8 cellular contexts compared by ENCODE assay signal in genomic region chr5:126600631-126601511, GRCh38. TPM values are rescaled to one million over a fixed set of nuclear protein-coding genes. Genes with fewer than 3 reads are reported as not detected.
DNase-seq lines count a peak whose midpoint lies in the region; ATAC-seq, FAIRE-seq and TF ChIP-seq lines count a peak whose summit lies in the region.

Gene PHAX (plus strand): TSS chr5:126600947. CDS start chr5:126600963, 16 bp downstream.

- peaks cover 8% of the 10 kb centered on the region for H3K36me3 Mint-ChIP-seq in activated naive CD4-positive, alpha-beta T cell treated with anti-CD3 and anti-CD28 coated beads, Interleukin-2, amount 50 U/mL, for 24 hours
- H3K36me3 Mint-ChIP-seq in glutamatergic neuron (ENCODE audit: unreplicated experiment): no peaks in the 10 kb centered on the region

- in situ Hi-C loops in G401 (cut with HindIII; ENCODE audit: low sequenced_read_pairs): no loop called here
- in situ Hi-C loops in GM23248 (cut with MboI): no loop called here

- H3F3A ChIP-seq in GM23248 (ENCODE audit: insufficient read depth) (peaks cover 9% of the 10 kb centered on the region; the same call in 1 of the 2 replicates), SK-N-SH (replicated peaks; ENCODE audit: insufficient read depth) (no peaks in the 10 kb centered on the region)

- FAIRE-seq in pancreas (lab: Jason Lieb, UNC): no peak

- CTCF ChIA-PET in SK-N-SH (lab: Yijun Ruan, JAX): interaction anchor here (0.6 to 3.0 kb wide), 34 partner anchors 8 to 1024 kb away, joined by 3 to 28 read pairs (median 4); no protein-coding TSS in a partner anchor

- H2AFZ ChIP-seq in GM23248 (peak within 1 kb of the TSS; percentile 97), SK-N-SH (ENCODE audit: low read depth) (peak within 1 kb of the TSS; percentile 96)

- H3K4me2 ChIP-seq in GM23248 (ENCODE audit: unreplicated experiment): peak within 1 kb of the TSS; percentile 90
- peak within 1 kb of the TSS; percentile 94 for H3K4me2 ChIP-seq in SK-N-SH

- peaks cover 14% of the 10 kb centered on the region; the same call in 1 of the 2 replicates for H3K36me3 ChIP-seq in GM23248 (ENCODE audit: low read depth)
- H3K36me3 ChIP-seq in SK-N-SH (replicated peaks in 1 of 2; ENCODE audit: control insufficient read depth in 1 of 2, insufficient read depth in 2 of 2, low read length in 1 of 2): peaks cover 17 to 28% of the 10 kb centered on the region in 2 experiments
- H3K36me3 ChIP-seq in pancreas: peaks cover 0 to 7% (median 5%) of the 10 kb centered on the region in 3 donors
- H3K36me3 ChIP-seq in tibial artery: peaks cover 6 to 25% (median 24%) of the 10 kb centered on the region in 3 donors

- no peaks in the 10 kb centered on the region for H3K27me3 ChIP-seq in GM23248 (replicated peaks; ENCODE audit: insufficient read depth)
- no peaks in the 10 kb centered on the region for H3K27me3 ChIP-seq in SK-N-SH (ENCODE audit: insufficient read depth)
- no peaks in the 10 kb centered on the region for H3K27me3 ChIP-seq in pancreas
- no peaks in the 10 kb centered on the region for H3K27me3 ChIP-seq in tibial artery

- H3K9me3 ChIP-seq in GM23248 (ENCODE audit: low read depth) (no peaks in the 10 kb centered on the region), SK-N-SH (no peaks in the 10 kb centered on the region), pancreas (no peaks in the 10 kb centered on the region), tibial artery (no peaks in the 10 kb centered on the region)

- peaks cover 9% of the 10 kb centered on the region for H3K4me1 ChIP-seq in GM23248 (ENCODE audit: insufficient read depth)
- H3K4me1 ChIP-seq in SK-N-SH (ENCODE audit: control insufficient read depth in 1 of 2, insufficient read depth in 2 of 2, low read depth in 1 of 2, low read length in 1 of 2): peaks cover 6 to 8% of the 10 kb centered on the region in 2 experiments; a peak in 2 of 4 replicates
- H3K4me1 ChIP-seq in pancreas: peaks cover 9% of the 10 kb centered on the region in 3 donors
- peaks cover 0 to 44% (median 24%) of the 10 kb centered on the region in 4 donors for H3K4me1 ChIP-seq in tibial artery

- peak; percentile 74 for TF ChIP-seq CTCF in SK-N-SH (IDR thresholded peaks at IDR 0.05)
- TF ChIP-seq CTCF in glutamatergic neuron (IDR thresholded peaks at IDR 0.05; ENCODE audit: partially characterized antibody, unreplicated experiment): no peak
- peak; percentile 48 to 80 (median 56) for TF ChIP-seq CTCF in pancreas (IDR thresholded peaks at IDR 0.05)
- TF ChIP-seq CTCF in tibial artery (IDR thresholded peaks at IDR 0.05): peak; percentile 22 to 65

- peak within 1 kb of the TSS; percentile 97 for H3K27ac Mint-ChIP-seq in activated naive CD4-positive, alpha-beta T cell treated with anti-CD3 and anti-CD28 coated beads, Interleukin-2, amount 50 U/mL, for 24 hours
- peak within 1 kb of the TSS; percentile 96 for H3K27ac Mint-ChIP-seq in glutamatergic neuron (ENCODE audit: unreplicated experiment)

- intact Hi-C loops in pancreas (cut with DNase I) (no loop called here), tibial artery (cut with DNase I; ENCODE audit: low total_unique reads) (loop anchor here (5.0 kb wide), 1 partner anchor 264 kb away; no protein-coding TSS in a partner anchor)

- H3K27ac ChIP-seq in GM23248 (peak within 1 kb of the TSS; percentile 68), SK-N-SH (ENCODE audit: low read depth in 2 of 2, low read length in 1 of 2) (peak within 1 kb of the TSS; percentile 81), pancreas (peak within 1 kb of the TSS; percentile 50 to 71 (median 65)), tibial artery (peak within 1 kb of the TSS; percentile 87)

- H4K20me1 ChIP-seq in GM23248 (ENCODE audit: insufficient read depth): no peaks in the 10 kb centered on the region
- peaks cover 18% of the 10 kb centered on the region for H4K20me1 ChIP-seq in SK-N-SH (ENCODE audit: insufficient read depth)

- H3K4me3 ChIP-seq in GM23248 (peak within 1 kb of the TSS; percentile 96), SK-N-SH (ENCODE audit: low read depth in 2 of 2, low read length in 1 of 2) (peak within 1 kb of the TSS; percentile 81 to 82), pancreas (peak within 1 kb of the TSS; percentile 69 to 99 (median 97)), tibial artery (peak within 1 kb of the TSS; percentile 99)

- POLR2A ChIA-PET in SK-N-SH (lab: Yijun Ruan, JAX): no interaction called here

- H3K79me2 ChIP-seq in GM23248 (ENCODE audit: insufficient read depth): peaks cover 51% of the 10 kb centered on the region
- H3K79me2 ChIP-seq in SK-N-SH (ENCODE audit: insufficient read depth): peaks cover 52% of the 10 kb centered on the region

- H3K9me3 Mint-ChIP-seq in activated naive CD4-positive, alpha-beta T cell treated with anti-CD3 and anti-CD28 coated beads, Interleukin-2, amount 50 U/mL, for 24 hours: no peaks in the 10 kb centered on the region
- peaks cover 8% of the 10 kb centered on the region for H3K9me3 Mint-ChIP-seq in glutamatergic neuron (ENCODE audit: unreplicated experiment)

- no peaks in the 10 kb centered on the region for H3K27me3 Mint-ChIP-seq in activated naive CD4-positive, alpha-beta T cell treated with anti-CD3 and anti-CD28 coated beads, Interleukin-2, amount 50 U/mL, for 24 hours
- H3K27me3 Mint-ChIP-seq in glutamatergic neuron (ENCODE audit: unreplicated experiment): peaks cover 8% of the 10 kb centered on the region

- H3K9ac ChIP-seq in GM23248: peak within 1 kb of the TSS; percentile 91
- peak within 1 kb of the TSS; percentile 99 for H3K9ac ChIP-seq in SK-N-SH

- DNase-seq in G401 (ENCODE audit: low spot score) (peak; percentile 80), GM23248 (peak; percentile 96), Kasumi-1 (lab: John Stamatoyannopoulos, UW) (peak; percentile 69 to 85), SK-N-SH (peak; percentile 94), glutamatergic neuron (peak; percentile 88), pancreas (peak; percentile 73 to 92 (median 80)), tibial artery (peak; percentile 58 to 84)

- TF ChIP-seq RAD21 in SK-N-SH (IDR thresholded peaks at IDR 0.05; ENCODE audit: low read length): peak; percentile 33

- H3K9me2 ChIP-seq in GM23248 (ENCODE audit: insufficient read depth): no peaks in the 10 kb centered on the region
- no peaks in the 10 kb centered on the region for H3K9me2 ChIP-seq in SK-N-SH

- H3K4me3 Mint-ChIP-seq in activated naive CD4-positive, alpha-beta T cell treated with anti-CD3 and anti-CD28 coated beads, Interleukin-2, amount 50 U/mL, for 24 hours: peak within 1 kb of the TSS; percentile 96
- H3K4me3 Mint-ChIP-seq in glutamatergic neuron (ENCODE audit: unreplicated experiment): peak within 1 kb of the TSS; percentile 99

- peaks cover 31% of the 10 kb centered on the region for H3K4me1 Mint-ChIP-seq in activated naive CD4-positive, alpha-beta T cell treated with anti-CD3 and anti-CD28 coated beads, Interleukin-2, amount 50 U/mL, for 24 hours
- peaks cover 8% of the 10 kb centered on the region for H3K4me1 Mint-ChIP-seq in glutamatergic neuron (ENCODE audit: low read depth, unreplicated experiment)

- TF ChIP-seq EP300 in SK-N-SH (IDR thresholded peaks at IDR 0.05; ENCODE audit: borderline replicate concordance in 1 of 2, low read depth in 1 of 2, low read length in 1 of 2): peak in 1 of 2 experiments; percentile 35; a peak in 1 of 4 replicates

- WGBS in GM23248 (ENCODE audit: low coverage in 1 of 2, low lambda C conversion rate in 2 of 2, missing lambda C conversion rate in 2 of 2), 2 experiments: 3 to 4% methylated on average over 54 to 62 of the region's 79 CpGs
- 6% methylated on average over 31 of the region's 79 CpGs for WGBS in SK-N-SH (ENCODE audit: low lambda C conversion rate)
- 2% methylated on average over 65 to 79 of the region's 79 CpGs for WGBS in pancreas, 2 donors

- peak; percentile 99 for ATAC-seq in pancreas

TF ChIP-seq in SK-N-SH, 30 proteins besides CTCF, POLR2A, EP300 and RAD21 (continues in another document):
- no peak for TF ChIP-seq NRF1 (IDR thresholded peaks at IDR 0.05; ENCODE audit: low read depth, low read length)
- no peak for TF ChIP-seq JUND (IDR thresholded peaks at IDR 0.05)
- TF ChIP-seq USF2 (IDR thresholded peaks at IDR 0.05; ENCODE audit: borderline replicate concordance, low read depth, low read length): no peak
- no peak for TF ChIP-seq RCOR1 (IDR thresholded peaks at IDR 0.05; ENCODE audit: low read length)
- no peak for TF ChIP-seq FOXM1 (IDR thresholded peaks at IDR 0.05; ENCODE audit: low read depth)
- TF ChIP-seq EZH2phosphoT487 (IDR thresholded peaks at IDR 0.05; ENCODE audit: borderline replicate concordance, low read depth): no peak
- no peak for TF ChIP-seq RXRA (IDR thresholded peaks at IDR 0.05; ENCODE audit: borderline replicate concordance, low read depth)
- 0 out of 2 replicates have a peak, but pooled peaks have one; percentile 58 for TF ChIP-seq ZBTB33 (IDR thresholded peaks at IDR 0.05; ENCODE audit: borderline replicate concordance, low read depth)

RNA-seq across cellular contexts. Expression of gene PHAX, which starts in this region (rescaled TPM):
- 42.7 and 50.5 TPM in 2 replicates for total RNA-seq in G401 (2014; rRNA removed; shearing (Covaris generic))
- 85.7 and 86.5 TPM in 2 replicates for total RNA-seq in GM23248 (2014; rRNA removed; shearing (Covaris generic))
- polyA plus RNA-seq in GM23248 (2016; fragmentation: Nextera tagmentation; extraction: Ambion mirVana) (124 and 135 TPM in 2 replicates), SK-N-SH (2012; rRNA removed) (25.1 and 27.4 TPM in 2 replicates), pancreas (1 to 10 TPM; 5.0 to 9.7 TPM)
- 35.8 and 43.2 TPM in 2 replicates for polyA plus RNA-seq in SK-N-SH (2012; cell fraction: cytosol; rRNA removed)
- polyA plus RNA-seq in SK-N-SH (2012; cell fraction: nucleus; rRNA removed): 7.1 and 10.2 TPM in 2 replicates
- total RNA-seq in glutamatergic neuron (ENCODE audit: unreplicated experiment) (41.1 TPM), pancreas (10 to 100 TPM in 4 of 6 donors, 1 to 10 TPM in 2; 5.7 to 17.8 (median 11.8) TPM)

Comparison
In these comparisons a context has a peak if more than half of its experiments do, and no peak if none do; other contexts are left out.
1. Peak in every context shown above with its lines: DNase-seq, ATAC-seq, H3K4me3 ChIP-seq and H3K27ac ChIP-seq.